ENCODE assay signal across 10 cellular contexts in the genomic region with DNA sequence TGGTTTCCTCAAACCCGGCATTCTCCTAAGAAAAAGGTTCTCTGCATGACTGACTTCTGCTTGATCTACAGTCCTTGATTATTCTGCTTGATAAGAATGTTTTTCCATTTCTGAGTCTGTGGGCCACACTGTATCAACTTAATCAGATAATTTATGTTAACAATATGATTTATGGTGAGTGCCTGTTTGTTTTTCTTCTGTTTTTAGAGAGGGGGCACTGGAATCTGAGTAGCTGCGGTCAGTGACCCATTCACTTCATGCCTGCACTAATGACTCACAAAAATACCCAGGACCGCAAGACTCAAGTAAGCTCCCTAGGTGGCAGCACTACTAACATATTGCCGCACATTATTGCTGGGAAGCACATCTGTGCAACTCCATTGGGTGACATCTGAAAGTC.
DNase-seq lines count a peak whose midpoint lies in the region; ATAC-seq, FAIRE-seq and TF ChIP-seq lines count a peak whose summit lies in the region.
"Had no signal": no experiment of that assay in that cellular context is flagged by ENCODE, and none has a peak within 500 bp of the region (broad histone marks: within the 10 kb centered on the region; RNA-seq: fewer than 3 reads in every experiment).

No MANE protein-coding gene starts in this region.

- no peak overlapping the region for H3K4me3 ChIP-seq in kidney (ENCODE audit: low read length in 2 of 2)

- no peaks in the 10 kb centered on the region for H3K36me3 ChIP-seq in kidney (ENCODE audit: control insufficient read depth in 1 of 2, insufficient read depth in 2 of 2, low read length in 2 of 2)

- FAIRE-seq in RCC 7860 (lab: Jason Lieb, UNC) (peak; percentile 87), kidney (lab: Jason Lieb, UNC) (no peak)
- FAIRE-seq: A204.1 had no signal

- intact Hi-C loops in kidney (cut with DNase I): no loop called here

- no peaks in the 10 kb centered on the region for H3K9me3 ChIP-seq in kidney (ENCODE audit: control insufficient read depth in 1 of 2, low read length in 2 of 2)

- peaks cover 0 to 2% of the 10 kb centered on the region in 2 donors for H3K4me1 ChIP-seq in kidney (ENCODE audit: control insufficient read depth in 1 of 2, insufficient read depth in 1 of 2, low read depth in 1 of 2, low read length in 2 of 2)

- DNase-seq in DMS 273 (lab: John Stamatoyannopoulos, UW; ENCODE audit: unreplicated experiment) (peak; percentile 48), DMS 273 treated with DMSO at 0.1 percent for 48 hours (lab: John Stamatoyannopoulos, UW) (no peak), RCC 7860 (ENCODE audit: low spot score) (peak; percentile 88), left lobe of liver (ENCODE audit: low spot score) (no peak), kidney (no peak)
- no peak for DNase-seq in activated naive CD4-positive, alpha-beta T cell treated with Interleukin-2 at 50 U/mL for 16 hours
- no peak for DNase-seq in activated CD8-positive, alpha-beta memory T cell treated with anti-CD3 and anti-CD28 coated beads, Interleukin-2, amount 50 U/mL, for 4 hours
- DNase-seq: activated B cell treated with CpG ODN at 0.5 μM for 24 hours had no signal

- no peak overlapping the region for H3K27ac ChIP-seq in kidney (ENCODE audit: low read depth in 2 of 2, low read length in 2 of 2)

- peak; percentile 84 for ATAC-seq in HG02973 (IDR thresholded peaks at IDR 0.05; ENCODE audit: unreplicated experiment)
- ATAC-seq in left lobe of liver: peak; percentile 95

- TF ChIP-seq CTCF in kidney (IDR thresholded peaks at IDR 0.05; ENCODE audit: borderline replicate concordance, extremely low read depth, insufficient read depth): no peak

- no peak overlapping the region for H3K9ac ChIP-seq in kidney (ENCODE audit: low read length in 2 of 2)

Comparison
In these comparisons a context has a peak if more than half of its experiments do, and no peak if none do; other contexts are left out.
1. DNase-seq: peak in DMS 273 (single experiment) and RCC 7860 (single experiment); none in DMS 273 treated with DMSO at 0.1 percent for 48 hours (single experiment), left lobe of liver (single experiment), activated naive CD4-positive, alpha-beta T cell treated with Interleukin-2 at 50 U/mL for 16 hours (single experiment), activated CD8-positive, alpha-beta memory T cell treated with anti-CD3 and anti-CD28 coated beads, Interleukin-2, amount 50 U/mL, for 4 hours (single experiment) and kidney (single experiment).